Comparison of ENCODE assay signal across 12 cellular contexts in genomic region chr2:203759692-203760365, GRCh38. TPM values are rescaled to one million over a fixed set of nuclear protein-coding genes. Genes with fewer than 3 reads are reported as not detected.
DNase-seq lines count a peak whose midpoint lies in the region; ATAC-seq and TF ChIP-seq lines count a peak whose summit lies in the region.
"Had no signal": no experiment of that assay in that cellular context is flagged by ENCODE, and none has a peak within 500 bp of the region (broad histone marks: within the 10 kb centered on the region; RNA-seq: fewer than 3 reads in every experiment).

No MANE protein-coding gene starts in this region.

- H3K27ac Mint-ChIP-seq in mesothelial cell of epicardium, result no peak overlapping the region

- no peak for ATAC-seq in HG02840 (IDR thresholded peaks at IDR 0.05; ENCODE audit: low FRiP score, unreplicated experiment)
- ATAC-seq: activated CD4-positive, alpha-beta T cell treated with anti-CD3 and anti-CD28 coated beads for 36 hours; naive thymus-derived CD8-positive, alpha-beta T cell had no signal

- H3K4me3 ChIP-seq in mammary epithelial cell (replicated peaks in 1 of 3; ENCODE audit: insufficient read depth in 1 of 3, low read depth in 2 of 3, low read length in 3 of 3), result no peak overlapping the region
- H3K4me3 ChIP-seq in mesenchymal stem cell (ENCODE audit: insufficient read depth in 1 of 2, low read depth in 1 of 2, low read length in 2 of 2), result no peak overlapping the region
- H3K4me3 ChIP-seq in ascending aorta, result no peak overlapping the region
- H3K4me3 ChIP-seq: Peyer's patch had no signal

- H2BK5ac ChIP-seq in mesenchymal stem cell (ENCODE audit: low read depth, low read length, poor library complexity, severe bottlenecking), result no peak overlapping the region

- H3K27me3 ChIP-seq in mammary epithelial cell (ENCODE audit: insufficient read depth, low read length) (no peaks in the 10 kb centered on the region), mesenchymal stem cell (ENCODE audit: control insufficient read depth in 1 of 2, insufficient read depth in 1 of 2, low read length in 2 of 2) (no peaks in the 10 kb centered on the region), ascending aorta (no peaks in the 10 kb centered on the region)
- H3K27me3 ChIP-seq: Peyer's patch had no signal

- H3K9ac ChIP-seq in mammary epithelial cell (ENCODE audit: insufficient read depth, low read length) (no peak overlapping the region), mesenchymal stem cell (ENCODE audit: low read length) (peak overlapping the region; percentile 41)

- no peaks in the 10 kb centered on the region for H3K79me1 ChIP-seq in mesenchymal stem cell (replicated peaks; ENCODE audit: low read length, poor library complexity, severe bottlenecking)

- no peak overlapping the region for H2AFZ ChIP-seq in mammary epithelial cell (ENCODE audit: low read depth, low read length)
- no peak overlapping the region for H2AFZ ChIP-seq in mesenchymal stem cell (ENCODE audit: low read depth, low read length)

- no peaks in the 10 kb centered on the region for H3K27me3 Mint-ChIP-seq in mesothelial cell of epicardium (ENCODE audit: low read depth)
- H3K27me3 Mint-ChIP-seq: activated CD4-positive, alpha-beta T cell treated with anti-CD3 and anti-CD28 coated beads for 36 hours; naive thymus-derived CD8-positive, alpha-beta T cell had no signal

- no peak overlapping the region for H2BK15ac ChIP-seq in mesenchymal stem cell (ENCODE audit: low read depth, poor library complexity, severe bottlenecking)

- H3K4ac ChIP-seq in mesenchymal stem cell (ENCODE audit: low read depth in 1 of 2, low read length in 2 of 2), result no peak overlapping the region

- peaks cover 33% of the 10 kb centered on the region for H3K9me3 Mint-ChIP-seq in mesothelial cell of epicardium

- H3K4me3 Mint-ChIP-seq in mesothelial cell of epicardium, result no peak overlapping the region
- H3K4me3 Mint-ChIP-seq: activated CD4-positive, alpha-beta T cell treated with anti-CD3 and anti-CD28 coated beads for 36 hours; CD14-positive monocyte; naive thymus-derived CD8-positive, alpha-beta T cell had no signal

- H3K27ac ChIP-seq in mammary epithelial cell (ENCODE audit: insufficient read depth, low read depth, low read length) (peak overlapping the region; percentile 67), mesenchymal stem cell (ENCODE audit: low read length, poor library complexity, severe bottlenecking) (peak overlapping the region; percentile 27), ascending aorta (peak overlapping the region in 1 of 2 donors; percentile 49)

- H3K4me2 ChIP-seq in mammary epithelial cell (ENCODE audit: insufficient read depth, low read depth, low read length) (peak overlapping the region; percentile 18), mesenchymal stem cell (ENCODE audit: low read length, poor library complexity, severe bottlenecking) (no peak overlapping the region)

- peak overlapping the region in 1 of 2 experiments; percentile 9 for H3K23ac ChIP-seq in mesenchymal stem cell (ENCODE audit: low read length in 2 of 2)

- H3K79me2 ChIP-seq in mammary epithelial cell (ENCODE audit: insufficient read depth, low read length), result no peaks in the 10 kb centered on the region

- no peaks in the 10 kb centered on the region for H4K20me1 ChIP-seq in mammary epithelial cell (ENCODE audit: insufficient read depth, low read length)

- CTCF ChIA-PET in mammary epithelial cell (lab: Charles Lee; ENCODE audit: low non-redundant PET), result no interaction called here

- no peak overlapping the region for H4K91ac ChIP-seq in mesenchymal stem cell (ENCODE audit: low read length)

- H3K4me1 ChIP-seq in mammary epithelial cell (ENCODE audit: insufficient read depth, low read length), result peaks cover 25% of the 10 kb centered on the region
- H3K4me1 ChIP-seq in mesenchymal stem cell (ENCODE audit: control insufficient read depth, insufficient read depth, low read depth, low read length), result peaks cover 14% of the 10 kb centered on the region
- H3K4me1 ChIP-seq in ascending aorta, result no peaks in the 10 kb centered on the region
- H3K4me1 ChIP-seq: Peyer's patch had no signal

- H2AK5ac ChIP-seq in mesenchymal stem cell (ENCODE audit: low read length, severe bottlenecking), result peak overlapping the region; percentile 53

- H3K14ac ChIP-seq in mesenchymal stem cell (ENCODE audit: low read length in 2 of 2), result peak overlapping the region in 1 of 2 experiments; percentile 1

- 68% methylated on average over 4 of the region's 4 CpGs for WGBS in mammary epithelial cell (ENCODE audit: low coverage, missing lambda C conversion rate)
- 75% methylated on average over 4 of the region's 4 CpGs for WGBS in mesenchymal stem cell

- H3K36me3 ChIP-seq in mammary epithelial cell (ENCODE audit: insufficient read depth, low read length), result no peaks in the 10 kb centered on the region
- H3K36me3 ChIP-seq in mesenchymal stem cell (ENCODE audit: control insufficient read depth in 1 of 2, insufficient read depth in 2 of 2, low read depth in 1 of 2, low read length in 2 of 2), result no peaks in the 10 kb centered on the region
- no peaks in the 10 kb centered on the region for H3K36me3 ChIP-seq in ascending aorta
- H3K36me3 ChIP-seq: Peyer's patch had no signal

- intact Hi-C loops in mammary epithelial cell (cut with micrococcal nuclease), result loop anchor here (1.0 to 2.0 kb wide), 3 partner anchors 55 to 225 kb away; partner anchors contain the start of gene RAPH1
- intact Hi-C loops in ascending aorta (cut with DNase I), result no loop called here

- H3K4me1 Mint-ChIP-seq in mesothelial cell of epicardium, result no peaks in the 10 kb centered on the region

- BruUV-seq in mammary epithelial cell (replicated peaks; lab: Mats Ljungman, UMichigan), result no TSS peak

- no peak overlapping the region for H2BK120ac ChIP-seq in mesenchymal stem cell (ENCODE audit: low read depth, low read length)

- peaks cover 8% of the 10 kb centered on the region for H3K36me3 Mint-ChIP-seq in mesothelial cell of epicardium
- H3K36me3 Mint-ChIP-seq: CD14-positive monocyte had no signal

- dilution Hi-C loops in mammary epithelial cell (cut with HindIII; ENCODE audit: low sequenced_read_pairs), result no loop called here

- TF ChIP-seq CTCF in mammary epithelial cell (conservative IDR thresholded peaks at IDR 0.05 in 1 of 2, IDR thresholded peaks at IDR 0.05 in 1 of 2; ENCODE audit: extremely low read depth in 1 of 2, insufficient read depth in 1 of 2, low read depth in 1 of 2, low read length in 2 of 2), result no peak
- TF ChIP-seq CTCF in ascending aorta (IDR thresholded peaks at IDR 0.05), result no peak
- no peak for TF ChIP-seq CTCF in mesothelial cell of epicardium (IDR thresholded peaks at IDR 0.05; ENCODE audit: unreplicated experiment)

- DNase-seq in ACHN (peak; percentile 56), HK-2 (ENCODE audit: unreplicated experiment) (peak; percentile 66), mammary epithelial cell (peak; percentile 93), mesenchymal stem cell (peak; percentile 81), hypothalamus (lab: John Stamatoyannopoulos, UW) (no peak), ascending aorta (ENCODE audit: low spot score in 2 of 2) (no peak), mesothelial cell of epicardium (ENCODE audit: low spot score in 2 of 2, unreplicated experiment in 2 of 2) (no peak)
- DNase-seq: activated CD4-positive, alpha-beta T cell treated with anti-CD3 and anti-CD28 coated beads for 36 hours; naive thymus-derived CD8-positive, alpha-beta T cell had no signal

- in situ Hi-C loops in ACHN (cut with HindIII; ENCODE audit: low pct_ligation_motif_present, low pct_unique_long_range_greater_than_20kb, low sequenced_read_pairs), result no loop called here
- in situ Hi-C loops in mammary epithelial cell (cut with MboI; ENCODE audit: low sequenced_read_pairs in 2 of 2), result no loop called here

- H2BK12ac ChIP-seq in mesenchymal stem cell (ENCODE audit: low read length in 2 of 2), result peak overlapping the region in 1 of 2 experiments; percentile 18

- no peak overlapping the region for H4K8ac ChIP-seq in mesenchymal stem cell (ENCODE audit: low read length)

- H3K18ac ChIP-seq in mesenchymal stem cell (ENCODE audit: low read depth in 1 of 2, low read length in 2 of 2), result peak overlapping the region; percentile 38 to 60

- H3K9me3 ChIP-seq in mammary epithelial cell (replicated peaks; ENCODE audit: insufficient read depth, low read length) (peaks cover 5% of the 10 kb centered on the region), mesenchymal stem cell (ENCODE audit: control insufficient read depth, low read length) (peaks cover 6% of the 10 kb centered on the region), ascending aorta (peaks cover 8 to 14% of the 10 kb centered on the region in 2 donors)

RNA-seq across cellular contexts. Expression of gene CD28, which starts 53.4 kb away (rescaled TPM):
- not detected for total RNA-seq in mammary epithelial cell
- polyA plus RNA-seq in mammary epithelial cell, result not detected
- polyA minus RNA-seq in mammary epithelial cell, result not detected
- polyA plus RNA-seq in mesenchymal stem cell (2013, experiment 1 of 2), result 0.01 TPM
- polyA plus RNA-seq in mesenchymal stem cell (2013, experiment 2 of 2), result 0.01 TPM
- total RNA-seq in ascending aorta, result 4.0 TPM
- total RNA-seq in mesothelial cell of epicardium, result not detected in 3 replicates

Comparison
In these comparisons a context has a peak if more than half of its experiments do, and no peak if none do; other contexts are left out.
1. DNase-seq: peak in ACHN (single experiment), HK-2 (single experiment), mammary epithelial cell (single experiment) and mesenchymal stem cell (single experiment); none in hypothalamus (0 of 51), ascending aorta (0 of 2) and mesothelial cell of epicardium (0 of 2).